Comparison of ENCODE assay signal across 18 cellular contexts in genomic region chrX:80431502-80431832, GRCh38. TPM values are rescaled to one million over a fixed set of nuclear protein-coding genes. Genes with fewer than 3 reads are reported as not detected.
DNase-seq lines count a peak whose midpoint lies in the region; TF ChIP-seq lines count a peak whose summit lies in the region.
"Had no signal": no experiment of that assay in that cellular context is flagged by ENCODE, and none has a peak within 500 bp of the region (broad histone marks: within the 10 kb centered on the region; RNA-seq: fewer than 3 reads in every experiment).

No MANE protein-coding gene starts in this region.

- no peak overlapping the region for H3K56ac ChIP-seq in mesendoderm (ENCODE audit: low read length)

- no peak overlapping the region for H2BK15ac ChIP-seq in mesendoderm (replicated peaks; ENCODE audit: low read depth)

- no peak overlapping the region for H2AK5ac ChIP-seq in mesendoderm (ENCODE audit: low read length)

- no peak overlapping the region for H3K23ac ChIP-seq in mesendoderm (ENCODE audit: low read length)

- H3K9me3 ChIP-seq in adipocyte (ENCODE audit: control insufficient read depth, low read length) (peaks cover 13% of the 10 kb centered on the region), prostate gland (no peaks in the 10 kb centered on the region)

- H3K27me3 ChIP-seq in adipocyte (replicated peaks; ENCODE audit: control insufficient read depth, insufficient read depth, low read length) (no peaks in the 10 kb centered on the region), mesendoderm (ENCODE audit: insufficient read depth, low read length, poor library complexity) (no peaks in the 10 kb centered on the region), prostate gland (replicated peaks; ENCODE audit: insufficient read depth) (no peaks in the 10 kb centered on the region)

- DNase-seq in DMS53 (lab: John Stamatoyannopoulos, UW) (peak; percentile 45), DMS53 treated with DMSO at 0.1 percent for 48 hours (lab: John Stamatoyannopoulos, UW; ENCODE audit: unreplicated experiment) (no peak), adipocyte (ENCODE audit: low read depth) (no peak), mesendoderm (peak; percentile 0), cortex of kidney (lab: John Stamatoyannopoulos, UW) (no peak), prostate gland (ENCODE audit: low spot score) (no peak), NCI-H226 (no peak)
- DNase-seq: 8988T; CD8-positive, alpha-beta T cell; DMS 273 treated with DMSO at 0.1 percent for 48 hours; DMS79; GDM1; GOT3; H9 had no signal

- no peak overlapping the region for H4K5ac ChIP-seq in mesendoderm (ENCODE audit: low read length)

- peaks cover 12% of the 10 kb centered on the region for H3K4me1 ChIP-seq in adipocyte (ENCODE audit: control insufficient read depth, insufficient read depth, low read length)
- no peaks in the 10 kb centered on the region for H3K4me1 ChIP-seq in mesendoderm (ENCODE audit: control insufficient read depth, low read depth, low read length)
- H3K4me1 ChIP-seq in prostate gland (replicated peaks) = no peaks in the 10 kb centered on the region
- H3K4me1 ChIP-seq: BLaER1 had no signal

- intact Hi-C loops in prostate gland (cut with DNase I) = loop anchor here (5.0 kb wide), 1 partner anchor 146 kb away; no protein-coding TSS in a partner anchor

- H2BK5ac ChIP-seq in mesendoderm (ENCODE audit: low read length) = no peak overlapping the region

- H3K4me2 ChIP-seq in mesendoderm (ENCODE audit: low read length) = no peak overlapping the region
- H3K4me2 ChIP-seq: BLaER1 had no signal

- no peaks in the 10 kb centered on the region for H3K79me1 ChIP-seq in mesendoderm (ENCODE audit: low read length)

- no peak for TF ChIP-seq POLR2A in prostate gland (IDR thresholded peaks at IDR 0.05)

- H3K9ac ChIP-seq in adipocyte (ENCODE audit: low read length) (peak overlapping the region; percentile 32), mesendoderm (ENCODE audit: low read length) (no peak overlapping the region)
- H3K9ac ChIP-seq: BLaER1 had no signal

- TF ChIP-seq CTCF in prostate gland (IDR thresholded peaks at IDR 0.05) = no peak

- H3K27ac ChIP-seq in mesendoderm (ENCODE audit: low read depth, low read length) (no peak overlapping the region), prostate gland (no peak overlapping the region)
- H3K27ac ChIP-seq: BLaER1 had no signal

- H4K8ac ChIP-seq in mesendoderm (ENCODE audit: low read depth, low read length) = no peak overlapping the region

- H2BK120ac ChIP-seq in mesendoderm (ENCODE audit: low read depth, low read length) = no peak overlapping the region

- H3K18ac ChIP-seq in mesendoderm (ENCODE audit: low read length) = no peak overlapping the region

- H3K36me3 ChIP-seq in adipocyte (ENCODE audit: control insufficient read depth, insufficient read depth, low read length, severe bottlenecking) (no peaks in the 10 kb centered on the region), mesendoderm (ENCODE audit: control insufficient read depth, insufficient read depth, low read length) (no peaks in the 10 kb centered on the region), prostate gland (no peaks in the 10 kb centered on the region)
- H3K36me3 ChIP-seq: BLaER1 had no signal

- peak overlapping the region; percentile 69 for H3K4me3 ChIP-seq in adipocyte (ENCODE audit: low read length)
- no peak overlapping the region for H3K4me3 ChIP-seq in mesendoderm (ENCODE audit: low read length)
- H3K4me3 ChIP-seq in prostate gland = no peak overlapping the region
- H3K4me3 ChIP-seq: BLaER1 had no signal

- no peaks in the 10 kb centered on the region for H3K79me2 ChIP-seq in mesendoderm (ENCODE audit: control insufficient read depth, insufficient read depth, low read length)

- H3K4ac ChIP-seq in mesendoderm (ENCODE audit: low read depth, low read length) = no peak overlapping the region

RNA-seq across cellular contexts. Expression of gene TENT5D, which starts 11.2 kb away (rescaled TPM):
- polyA plus RNA-seq in mesendoderm (2013, experiment 1 of 2) = 0.08 TPM
- 0.07 TPM for polyA plus RNA-seq in mesendoderm (2013, experiment 2 of 2)
- total RNA-seq in prostate gland = 1 to 10 TPM in 1 of 2 donors, under 1 TPM in 1; 0.23 to 1.9 TPM
- total RNA-seq: A673; CD8-positive, alpha-beta T cell; H9; HT-29 had no signal
- polyA plus RNA-seq: AG04450 had no signal

Comparison
In these comparisons a context has a peak if more than half of its experiments do, and no peak if none do; other contexts are left out.
1. DNase-seq: peak in DMS53 (single experiment) and mesendoderm (single experiment); none in DMS53 treated with DMSO at 0.1 percent for 48 hours (single experiment), adipocyte (single experiment), cortex of kidney (single experiment), prostate gland (single experiment) and NCI-H226 (single experiment).